Comparison of ENCODE assay signal across 9 cellular contexts in the genomic region with DNA sequence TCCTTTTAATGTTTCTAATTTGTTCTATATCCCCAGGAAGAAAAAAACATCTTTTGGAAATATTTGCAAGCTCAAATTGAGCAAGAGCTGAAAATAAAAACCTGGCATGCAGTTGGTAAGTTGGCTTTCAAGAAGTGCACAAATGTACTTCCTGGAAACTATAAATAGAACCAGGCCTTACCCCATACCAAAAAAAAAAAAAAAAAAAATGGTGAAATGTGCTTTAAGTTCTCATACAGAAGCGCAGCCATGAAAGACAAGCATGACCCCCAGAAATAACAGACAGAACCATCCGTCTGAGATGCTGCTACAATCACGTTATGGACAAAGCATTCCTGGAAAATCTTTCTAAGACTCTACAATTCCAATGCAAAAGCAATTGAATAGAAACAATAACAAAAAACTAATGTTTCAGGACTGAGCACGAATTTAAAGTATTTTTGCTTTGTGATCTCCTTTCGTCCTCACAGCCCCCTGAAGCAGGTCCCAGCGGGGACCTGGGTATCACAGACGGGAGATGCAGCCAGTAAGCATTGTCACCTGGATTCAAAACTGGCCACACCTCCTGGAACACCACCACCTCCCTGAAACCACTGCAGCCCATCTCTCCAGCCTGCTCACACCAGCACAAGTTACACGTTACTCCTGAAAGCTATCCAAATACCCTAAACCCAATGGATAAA.
DNase-seq lines count a peak whose midpoint lies in the region; ATAC-seq and TF ChIP-seq lines count a peak whose summit lies in the region.
"Had no signal": no experiment of that assay in that cellular context is flagged by ENCODE, and none has a peak within 500 bp of the region (broad histone marks: within the 10 kb centered on the region; RNA-seq: fewer than 3 reads in every experiment).

No MANE protein-coding gene starts in this region.

- no peaks in the 10 kb centered on the region for H4K20me1 ChIP-seq in KMS-11 (ENCODE audit: insufficient read depth)

- no peak for TF ChIP-seq CTCF in KMS-11 (conservative IDR thresholded peaks at IDR 0.05; ENCODE audit: low read depth, low read length)
- TF ChIP-seq CTCF in WTC11 (IDR thresholded peaks at IDR 0.05): no peak
- no peak for TF ChIP-seq CTCF in left ventricle myocardium inferior (IDR thresholded peaks at IDR 0.05; ENCODE audit: borderline replicate concordance)

- H3K4me3 ChIP-seq in KMS-11 (IDR thresholded peaks at IDR 0.05; ENCODE audit: insufficient read depth, low read depth, low read length): no peak overlapping the region
- H3K4me3 ChIP-seq in left ventricle myocardium inferior: peak overlapping the region; percentile 51
- H3K4me3 ChIP-seq: SJSA1 had no signal

- no peaks in the 10 kb centered on the region for H3K36me3 ChIP-seq in KMS-11 (ENCODE audit: insufficient read depth)
- H3K36me3 ChIP-seq in left ventricle myocardium inferior: no peaks in the 10 kb centered on the region
- H3K36me3 ChIP-seq: SJSA1 had no signal

- no peaks in the 10 kb centered on the region for H3K36me3 Mint-ChIP-seq in WTC11
- H3K36me3 Mint-ChIP-seq in stimulated activated naive B cell treated with anti-CD40 and anti-IgM and Interleukin-4, amounts not matched to agents 10 μg/mL and 1 μg/mL and 100 μg/mL, for 72 hours: peaks cover 2 to 5% of the 10 kb centered on the region in 2 donors

- ATAC-seq in WTC11 (no peak), HG03045 (IDR thresholded peaks at IDR 0.05; ENCODE audit: unreplicated experiment) (no peak), GM21423 (IDR thresholded peaks at IDR 0.05; ENCODE audit: unreplicated experiment) (no peak)
- peak; percentile 53 to 57 for ATAC-seq in stimulated activated naive B cell treated with anti-CD40 and anti-IgM and Interleukin-4, amounts not matched to agents 10 μg/mL and 1 μg/mL and 100 μg/mL, for 72 hours (replicated peaks)

- H3K4me1 Mint-ChIP-seq in WTC11: peaks cover 56% of the 10 kb centered on the region
- H3K4me1 Mint-ChIP-seq in stimulated activated naive B cell treated with anti-CD40 and anti-IgM and Interleukin-4, amounts not matched to agents 10 μg/mL and 1 μg/mL and 100 μg/mL, for 72 hours: peaks cover 43 to 78% of the 10 kb centered on the region in 2 donors

- H3K79me2 ChIP-seq in KMS-11 (ENCODE audit: insufficient read depth, low read depth): peaks cover 25% of the 10 kb centered on the region; the same call in 1 of the 2 replicates

- no peak overlapping the region for H2AFZ ChIP-seq in KMS-11 (ENCODE audit: low read depth)

- intact Hi-C loops in left ventricle myocardium inferior (cut with micrococcal nuclease): no loop called here

- no peaks in the 10 kb centered on the region for H3K27me3 ChIP-seq in KMS-11 (ENCODE audit: insufficient read depth, low read depth)
- no peaks in the 10 kb centered on the region for H3K27me3 ChIP-seq in left ventricle myocardium inferior (ENCODE audit: low read depth)
- H3K27me3 ChIP-seq: SJSA1 had no signal

- no peaks in the 10 kb centered on the region for H3K9me3 Mint-ChIP-seq in WTC11
- H3K9me3 Mint-ChIP-seq in stimulated activated naive B cell treated with anti-CD40 and anti-IgM and Interleukin-4, amounts not matched to agents 10 μg/mL and 1 μg/mL and 100 μg/mL, for 72 hours: peaks cover 0 to 2% of the 10 kb centered on the region in 2 donors

- H3K9ac ChIP-seq in KMS-11: no peak overlapping the region

- POLR2A ChIA-PET in WTC11 (lab: Charles Lee): no interaction called here

- H3K9me3 ChIP-seq in left ventricle myocardium inferior (replicated peaks): no peaks in the 10 kb centered on the region
- H3K9me3 ChIP-seq: SJSA1 had no signal

- CTCF ChIA-PET in WTC11 (lab: Charles Lee): no interaction called here

- H3K27ac ChIP-seq in KMS-11: no peak overlapping the region
- peak overlapping the region; percentile 88 for H3K27ac ChIP-seq in left ventricle myocardium inferior (replicated peaks)
- H3K27ac ChIP-seq: SJSA1 had no signal

- peak overlapping the region; percentile 45; the same call in 1 of the 2 replicates for H3K4me2 ChIP-seq in KMS-11

- H3K4me1 ChIP-seq in KMS-11 (ENCODE audit: low read depth, poor library complexity, severe bottlenecking) (peaks cover 15% of the 10 kb centered on the region), left ventricle myocardium inferior (peaks cover 80% of the 10 kb centered on the region)

- DNase-seq in WTC11 (ENCODE audit: low spot score) (no peak), left ventricle myocardium inferior (no peak), DMS114 treated with DMSO at 0.1 percent for 48 hours (lab: John Stamatoyannopoulos, UW; ENCODE audit: unreplicated experiment) (no peak)
- no peak for DNase-seq in stimulated activated naive B cell treated with anti-CD40 and anti-IgM and Interleukin-4, amounts not matched to agents 10 μg/mL and 1 μg/mL and 100 μg/mL, for 72 hours
- no peak for DNase-seq in stimulated activated CD4-positive, alpha-beta T cell treated with anti-CD3 and anti-CD28 coated beads, Interleukin-2, amount 100 ng/mL, for 24 hours

- H3K27ac Mint-ChIP-seq in WTC11: peak overlapping the region; percentile 58; the same call in 1 of the 2 replicates
- peak overlapping the region; percentile 70 for H3K27ac Mint-ChIP-seq in stimulated activated naive B cell treated with anti-CD40 and anti-IgM and Interleukin-4, amounts not matched to agents 10 μg/mL and 1 μg/mL and 100 μg/mL, for 72 hours

- no peak overlapping the region for H3K4me3 Mint-ChIP-seq in WTC11
- peak overlapping the region; percentile 62 to 77 for H3K4me3 Mint-ChIP-seq in stimulated activated naive B cell treated with anti-CD40 and anti-IgM and Interleukin-4, amounts not matched to agents 10 μg/mL and 1 μg/mL and 100 μg/mL, for 72 hours

- H3K27me3 Mint-ChIP-seq in WTC11 (ENCODE audit: low read depth): no peaks in the 10 kb centered on the region
- H3K27me3 Mint-ChIP-seq in stimulated activated naive B cell treated with anti-CD40 and anti-IgM and Interleukin-4, amounts not matched to agents 10 μg/mL and 1 μg/mL and 100 μg/mL, for 72 hours: no peaks in the 10 kb centered on the region

TF ChIP-seq in WTC11, 78 proteins besides CTCF, POLR2A, EP300 and RAD21:
- TF ChIP-seq NFYB (CRISPR knock-in tag; conservative IDR thresholded peaks at IDR 0.05; ENCODE audit: low read depth): no peak
- no peak for TF ChIP-seq CREB1 (CRISPR knock-in tag; IDR thresholded peaks at IDR 0.05)
- TF ChIP-seq ZBTB21 (CRISPR knock-in tag; IDR thresholded peaks at IDR 0.05; ENCODE audit: borderline replicate concordance): no peak
- no peak for TF ChIP-seq FOXJ3 (CRISPR knock-in tag; IDR thresholded peaks at IDR 0.05; ENCODE audit: borderline replicate concordance)
- TF ChIP-seq, protein P1, sequence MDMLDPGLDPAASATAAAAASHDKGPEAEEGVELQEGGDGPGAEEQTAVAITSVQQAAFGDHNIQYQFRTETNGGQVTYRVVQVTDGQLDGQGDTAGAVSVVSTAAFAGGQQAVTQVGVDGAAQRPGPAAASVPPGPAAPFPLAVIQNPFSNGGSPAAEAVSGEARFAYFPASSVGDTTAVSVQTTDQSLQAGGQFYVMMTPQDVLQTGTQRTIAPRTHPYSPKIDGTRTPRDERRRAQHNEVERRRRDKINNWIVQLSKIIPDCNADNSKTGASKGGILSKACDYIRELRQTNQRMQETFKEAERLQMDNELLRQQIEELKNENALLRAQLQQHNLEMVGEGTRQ (CRISPR knock-in tag; IDR thresholded peaks at IDR 0.05): no peak
- no peak for TF ChIP-seq OVOL2 (CRISPR knock-in tag; IDR thresholded peaks at IDR 0.05; ENCODE audit: borderline replicate concordance)
- TF ChIP-seq RORB (CRISPR knock-in tag; IDR thresholded peaks at IDR 0.05): no peak
- TF ChIP-seq, protein P2, sequence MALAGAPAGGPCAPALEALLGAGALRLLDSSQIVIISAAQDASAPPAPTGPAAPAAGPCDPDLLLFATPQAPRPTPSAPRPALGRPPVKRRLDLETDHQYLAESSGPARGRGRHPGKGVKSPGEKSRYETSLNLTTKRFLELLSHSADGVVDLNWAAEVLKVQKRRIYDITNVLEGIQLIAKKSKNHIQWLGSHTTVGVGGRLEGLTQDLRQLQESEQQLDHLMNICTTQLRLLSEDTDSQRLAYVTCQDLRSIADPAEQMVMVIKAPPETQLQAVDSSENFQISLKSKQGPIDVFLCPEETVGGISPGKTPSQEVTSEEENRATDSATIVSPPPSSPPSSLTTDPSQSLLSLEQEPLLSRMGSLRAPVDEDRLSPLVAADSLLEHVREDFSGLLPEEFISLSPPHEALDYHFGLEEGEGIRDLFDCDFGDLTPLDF (CRISPR knock-in tag; IDR thresholded peaks at IDR 0.05): no peak
- TF ChIP-seq TEAD1 (CRISPR knock-in tag; IDR thresholded peaks at IDR 0.05): no peak
- no peak for TF ChIP-seq CBFB (CRISPR knock-in tag; IDR thresholded peaks at IDR 0.05; ENCODE audit: low read depth)
- TF ChIP-seq ZNF317 (CRISPR knock-in tag; IDR thresholded peaks at IDR 0.05; ENCODE audit: borderline replicate concordance, low read depth): no peak
- no peak for TF ChIP-seq TCF7 (CRISPR knock-in tag; IDR thresholded peaks at IDR 0.05; ENCODE audit: low read depth)
- no peak for TF ChIP-seq SMAD3 (CRISPR knock-in tag; IDR thresholded peaks at IDR 0.05; ENCODE audit: borderline replicate concordance)
- TF ChIP-seq MXD4 (CRISPR knock-in tag; IDR thresholded peaks at IDR 0.05; ENCODE audit: borderline replicate concordance): no peak
- no peak for TF ChIP-seq ZNF219 (CRISPR knock-in tag; IDR thresholded peaks at IDR 0.05; ENCODE audit: borderline replicate concordance)

Comparison
In these comparisons a context has a peak if more than half of its experiments do, and no peak if none do; other contexts are left out.
1. ATAC-seq: peak in stimulated activated naive B cell treated with anti-CD40 and anti-IgM and Interleukin-4, amounts not matched to agents 10 μg/mL and 1 μg/mL and 100 μg/mL, for 72 hours (2 of 2); none in WTC11 (single experiment), HG03045 (single experiment) and GM21423 (single experiment).